In genomic region chr1:110068646-110069301, GRCh38 we compare ENCODE assay signal across 1 cellular context.
TF ChIP-seq lines count a peak whose summit lies in the region.

No MANE protein-coding gene starts in this region.

TF ChIP-seq in GM12878, 131 proteins besides CTCF, POLR2A, EP300 and RAD21:
- no peak for TF ChIP-seq MTA2 (IDR thresholded peaks at IDR 0.05; ENCODE audit: low read depth)
- TF ChIP-seq PML (IDR thresholded peaks at IDR 0.05; ENCODE audit: low read length) = no peak
- TF ChIP-seq IKZF1 (conservative IDR thresholded peaks at IDR 0.05) = no peak
- no peak for TF ChIP-seq ZNF622 (IDR thresholded peaks at IDR 0.05)
- TF ChIP-seq BMI1 (IDR thresholded peaks at IDR 0.05; ENCODE audit: borderline replicate concordance) = peak; percentile 95
- TF ChIP-seq CREM (IDR thresholded peaks at IDR 0.05; ENCODE audit: low read depth) = no peak
- peak; percentile 99; the same call in 1 of the 2 replicates for TF ChIP-seq EZH2 (IDR thresholded peaks at IDR 0.05; ENCODE audit: borderline replicate concordance, control insufficient read depth, low read depth, low read length)
TF ChIP-seq in GM12878: peak in this region for 2.
